Comparison of ENCODE assay signal across 8 cellular contexts in the genomic region with DNA sequence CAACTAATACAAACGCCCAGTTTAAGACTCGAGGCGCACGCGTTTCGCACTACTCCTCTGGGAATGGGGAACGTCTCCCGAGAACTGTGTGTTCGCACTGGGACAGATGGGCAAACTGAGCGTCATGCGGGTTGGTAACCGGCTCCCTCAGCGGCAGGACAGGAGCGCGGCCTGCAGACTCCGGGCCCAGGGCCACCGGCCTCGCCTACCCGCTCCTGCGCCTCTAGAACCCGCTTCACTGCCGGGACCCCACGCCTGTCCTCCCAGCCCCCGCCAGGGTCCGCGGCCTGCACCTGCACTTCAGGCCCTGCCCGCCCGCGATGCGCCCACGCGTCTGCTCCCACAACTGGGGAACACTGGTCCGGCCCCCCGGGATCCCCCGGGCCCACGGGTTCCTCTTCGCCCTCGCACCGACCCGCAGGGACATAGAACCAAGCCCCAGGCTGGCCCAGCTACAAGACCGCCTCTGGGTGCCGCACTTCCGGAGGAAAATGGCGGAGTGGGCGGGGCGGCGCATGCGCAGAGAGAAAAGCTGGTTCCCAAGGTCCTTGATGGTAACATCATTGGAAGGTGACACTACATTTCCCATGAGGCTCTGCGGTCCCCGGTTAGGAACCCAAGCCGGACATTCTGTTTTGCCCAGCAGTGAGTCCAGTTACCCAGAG.
DNase-seq lines count a peak whose midpoint lies in the region; TF ChIP-seq lines count a peak whose summit lies in the region.
"Not testable (repeated sequence)": the region's sequence is repeated elsewhere in the genome, so short reads cannot be mapped to it uniquely, and the experiment has no call there.

A gene (minus strand): TSS at position 459 of the 665 bp plus-strand sequence. CDS start 2,187 bp downstream, outside the sequence.

- CTCF ChIA-PET in activated naive CD4-positive, alpha-beta T cell treated with anti-CD3 and anti-CD28 coated beads, Interleukin-2, amount 10 ng/mL, durations not matched to agents 7 days and 5 days (lab: Charles Lee), result not testable (repeated sequence)

- H3K4me1 Mint-ChIP-seq in T-helper 2 cell treated with Interferon-gamma antibody and Interleukin-4, amounts not matched to agents 5 μg/mL and 100 μg/mL, for 36 hours (ENCODE audit: low read depth), result not testable (repeated sequence)
- H3K4me1 Mint-ChIP-seq in activated naive CD4-positive, alpha-beta T cell treated with anti-CD3 and anti-CD28 coated beads, Interleukin-2, amount 10 ng/mL, durations not matched to agents 7 days and 5 days, result peaks cover 11% of the 10 kb centered on the region

- TF ChIP-seq POLR2A in GM19099 (IDR thresholded peaks at IDR 0.05; ENCODE audit: extremely low read depth, insufficient read length, low read depth), result peak; percentile 39

- H3K36me3 ChIP-seq in ACC112 (ENCODE audit: insufficient read depth, low read length), result peaks cover 20% of the 10 kb centered on the region

- H3K4me1 ChIP-seq in ACC112 (ENCODE audit: control insufficient read depth, insufficient read depth, low read length, unreplicated experiment), result not testable (repeated sequence)

- peak within 1 kb of the TSS; percentile 61 for H2AFZ ChIP-seq in ACC112 (ENCODE audit: low read length, unreplicated experiment)

- H3K27ac ChIP-seq in ACC112 (ENCODE audit: low read depth, low read length), result not testable (repeated sequence)

- peak within 1 kb of the TSS; percentile 84 for H3K4me3 ChIP-seq in ACC112 (ENCODE audit: low read depth, low read length)

- H3K4me3 Mint-ChIP-seq in T-helper 2 cell treated with Interferon-gamma antibody and Interleukin-4, amounts not matched to agents 5 μg/mL and 100 μg/mL, for 36 hours, result peak within 1 kb of the TSS; percentile 83
- peak within 1 kb of the TSS; percentile 87 for H3K4me3 Mint-ChIP-seq in activated naive CD4-positive, alpha-beta T cell treated with anti-CD3 and anti-CD28 coated beads, Interleukin-2, amount 10 ng/mL, durations not matched to agents 7 days and 5 days

- H3K79me2 ChIP-seq in ACC112 (ENCODE audit: control insufficient read depth, insufficient read depth, low read length, unreplicated experiment), result peaks cover 12% of the 10 kb centered on the region

- H3K27me3 ChIP-seq in ACC112 (ENCODE audit: insufficient read depth, low read length), result not testable (repeated sequence)

- H3K36me3 Mint-ChIP-seq in T-helper 2 cell treated with Interferon-gamma antibody and Interleukin-4, amounts not matched to agents 5 μg/mL and 100 μg/mL, for 36 hours (ENCODE audit: low read depth), result peaks cover 31% of the 10 kb centered on the region
- H3K36me3 Mint-ChIP-seq in activated naive CD4-positive, alpha-beta T cell treated with anti-CD3 and anti-CD28 coated beads, Interleukin-2, amount 10 ng/mL, durations not matched to agents 7 days and 5 days, result peaks cover 47% of the 10 kb centered on the region

- H3K27ac Mint-ChIP-seq in T-helper 2 cell treated with Interferon-gamma antibody and Interleukin-4, amounts not matched to agents 5 μg/mL and 100 μg/mL, for 36 hours, result peak within 1 kb of the TSS; percentile 88
- peak within 1 kb of the TSS; percentile 90 for H3K27ac Mint-ChIP-seq in activated naive CD4-positive, alpha-beta T cell treated with anti-CD3 and anti-CD28 coated beads, Interleukin-2, amount 10 ng/mL, durations not matched to agents 7 days and 5 days

- DNase-seq in NCI-H1694 treated with DMSO at 0.1 percent for 48 hours (lab: John Stamatoyannopoulos, UW) (peak; percentile 12), fibroblast of gingiva (ENCODE audit: low read depth) (peak; percentile 87), middle frontal gyrus (ENCODE audit: extremely low spot score, low spot score) (peak; percentile 71)
- peak; percentile 90 for DNase-seq in T-helper 2 cell treated with Interferon-gamma antibody and Interleukin-4, amounts not matched to agents 5 μg/mL and 100 μg/mL, for 36 hours (ENCODE audit: low spot score)
- peak; percentile 95 for DNase-seq in activated naive CD4-positive, alpha-beta T cell treated with anti-CD3 and anti-CD28 coated beads, Interleukin-2, amount 10 ng/mL, durations not matched to agents 7 days and 5 days
- peak; percentile 94 to 96 for DNase-seq in stimulated activated CD4-positive, alpha-beta T cell treated with anti-CD3 and anti-CD28 coated beads, Interleukin-2, amount 100 ng/mL, for 24 hours

- H3K27me3 Mint-ChIP-seq in T-helper 2 cell treated with Interferon-gamma antibody and Interleukin-4, amounts not matched to agents 5 μg/mL and 100 μg/mL, for 36 hours (ENCODE audit: low read depth); activated naive CD4-positive, alpha-beta T cell treated with anti-CD3 and anti-CD28 coated beads, Interleukin-2, amount 10 ng/mL, durations not matched to agents 7 days and 5 days: not testable (repeated sequence)

- H3K9me3 Mint-ChIP-seq in T-helper 2 cell treated with Interferon-gamma antibody and Interleukin-4, amounts not matched to agents 5 μg/mL and 100 μg/mL, for 36 hours, result peaks cover 44% of the 10 kb centered on the region
- H3K9me3 Mint-ChIP-seq in activated naive CD4-positive, alpha-beta T cell treated with anti-CD3 and anti-CD28 coated beads, Interleukin-2, amount 10 ng/mL, durations not matched to agents 7 days and 5 days, result peaks cover 34% of the 10 kb centered on the region

Comparison
In these comparisons a context has a peak if more than half of its experiments do, and no peak if none do; other contexts are left out.
1. DNase-seq: peak in every context shown above with its lines; median percentile 95 in activated naive CD4-positive, alpha-beta T cell treated with anti-CD3 and anti-CD28 coated beads, Interleukin-2, amount 10 ng/mL, durations not matched to agents 7 days and 5 days; 95 in stimulated activated CD4-positive, alpha-beta T cell treated with anti-CD3 and anti-CD28 coated beads, Interleukin-2, amount 100 ng/mL, for 24 hours; 90 in T-helper 2 cell treated with Interferon-gamma antibody and Interleukin-4, amounts not matched to agents 5 μg/mL and 100 μg/mL, for 36 hours; 87 in fibroblast of gingiva; 71 in middle frontal gyrus; 12 in NCI-H1694 treated with DMSO at 0.1 percent for 48 hours.